In the genomic region with DNA sequence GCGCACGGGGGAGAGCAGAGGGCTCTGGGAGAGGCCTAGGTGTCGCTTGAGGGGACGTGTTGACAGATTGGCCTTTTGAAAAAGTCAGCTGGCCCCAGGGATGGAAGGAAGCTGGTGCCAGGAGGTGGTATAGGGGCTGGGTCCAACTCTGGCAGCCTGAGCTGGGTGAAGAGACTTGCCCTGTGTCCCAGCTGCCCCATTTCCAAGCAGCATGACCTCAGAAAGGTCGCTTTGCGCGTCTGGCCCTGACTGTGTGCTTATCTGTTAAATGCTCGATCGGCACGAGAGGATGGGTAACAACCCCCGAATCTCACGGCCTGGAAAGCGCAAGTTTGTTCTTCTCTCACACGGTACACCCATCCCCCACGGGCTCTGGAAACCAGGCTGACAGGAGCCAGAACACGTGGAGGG, we compare ENCODE assay signal across 25 cellular contexts. TPM values are rescaled to one million over a fixed set of nuclear protein-coding genes. Genes with fewer than 3 reads are reported as not detected.
"Had no signal": no experiment of that assay in that cellular context is flagged by ENCODE, and none has a peak within 500 bp of the region (broad histone marks: within the 10 kb centered on the region; RNA-seq: fewer than 3 reads in every experiment).

No MANE protein-coding gene starts in this region.

- H3K4me2 ChIP-seq: hepatocyte had no signal

- H3K4me1 ChIP-seq: colonic mucosa, esophagus squamous epithelium, gastroesophageal sphincter, pancreas, right lobe of liver, suprapubic skin, tibial artery, upper lobe of left lung, uterus had no signal

- H3K36me3 Mint-ChIP-seq: naive thymus-derived CD4-positive, alpha-beta T cell; stimulated activated effector memory CD8-positive, alpha-beta T cell treated with anti-CD3 and anti-CD28 coated beads, Interleukin-12 subunit alpha, Interleukin-12 subunit beta, amount 100 ng/mL, for 72 hours had no signal

- H2AFZ ChIP-seq: hepatocyte had no signal

- H3K27ac ChIP-seq: colonic mucosa, esophagus squamous epithelium, gastroesophageal sphincter, hepatocyte, pancreas, right lobe of liver, suprapubic skin, tibial artery, upper lobe of left lung, uterus had no signal

- H3K9me3 Mint-ChIP-seq: nephron progenitor cell; stimulated activated effector memory CD8-positive, alpha-beta T cell treated with anti-CD3 and anti-CD28 coated beads, Interleukin-12 subunit alpha, Interleukin-12 subunit beta, amount 100 ng/mL, for 72 hours had no signal

- H3K27me3 ChIP-seq: colonic mucosa, hepatocyte, pancreas, right lobe of liver, upper lobe of left lung, uterus had no signal

- H3K4me3 ChIP-seq: colonic mucosa, esophagus squamous epithelium, gastroesophageal sphincter, hepatocyte, pancreas, right lobe of liver, suprapubic skin, tibial artery, upper lobe of left lung, uterus had no signal

- H3K27ac Mint-ChIP-seq: naive thymus-derived CD4-positive, alpha-beta T cell; nephron progenitor cell; progenitor cell of endocrine pancreas; stimulated activated effector memory CD8-positive, alpha-beta T cell treated with anti-CD3 and anti-CD28 coated beads, Interleukin-12 subunit alpha, Interleukin-12 subunit beta, amount 100 ng/mL, for 72 hours had no signal

- DNase-seq: colonic mucosa; dermis blood vessel endothelial cell; esophagus squamous epithelium; foreskin fibroblast; glutamatergic neuron; kidney; left colon; mammary epithelial cell; naive thymus-derived CD4-positive, alpha-beta T cell; nephron progenitor cell; right lobe of liver; stimulated activated CD4-positive, alpha-beta T cell treated with anti-CD3 and anti-CD28 coated beads, Interleukin-4, amount 100 ng/mL, for 1 hour; stimulated activated CD8-positive, alpha-beta memory T cell treated with anti-CD3 and anti-CD28 coated beads, Interleukin-4, amount 100 ng/mL, for 48 hours; stimulated activated naive CD8-positive, alpha-beta T cell treated with anti-CD3 and anti-CD28 coated beads, Interleukin-15, Interleukin-2, amounts not matched to agents 100 U/mL and 50 U/mL, for 24 hours; tibial artery; upper lobe of left lung; uterus had no signal

- H3K4me1 Mint-ChIP-seq: stimulated activated effector memory CD8-positive, alpha-beta T cell treated with anti-CD3 and anti-CD28 coated beads, Interleukin-12 subunit alpha, Interleukin-12 subunit beta, amount 100 ng/mL, for 72 hours had no signal

- H3K36me3 ChIP-seq: colonic mucosa, esophagus squamous epithelium, gastroesophageal sphincter, pancreas, right lobe of liver, suprapubic skin, tibial artery, upper lobe of left lung, uterus had no signal

- H3K79me2 ChIP-seq: hepatocyte had no signal

- H3K4me3 Mint-ChIP-seq: naive thymus-derived CD4-positive, alpha-beta T cell; nephron progenitor cell; stimulated activated effector memory CD8-positive, alpha-beta T cell treated with anti-CD3 and anti-CD28 coated beads, Interleukin-12 subunit alpha, Interleukin-12 subunit beta, amount 100 ng/mL, for 72 hours had no signal

- ATAC-seq: gastroesophageal sphincter; left colon; naive thymus-derived CD4-positive, alpha-beta T cell; pancreas; right lobe of liver; stimulated activated effector memory CD8-positive, alpha-beta T cell treated with anti-CD3 and anti-CD28 coated beads, Interleukin-12 subunit alpha, Interleukin-12 subunit beta, amount 100 ng/mL, for 72 hours; stimulated activated naive CD8-positive, alpha-beta T cell treated with anti-CD3 and anti-CD28 coated beads, Interleukin-15, Interleukin-2, amounts not matched to agents 100 U/mL and 50 U/mL, for 24 hours had no signal

- H3K9me3 ChIP-seq: colonic mucosa, esophagus squamous epithelium, gastroesophageal sphincter, pancreas, right lobe of liver, suprapubic skin, tibial artery, upper lobe of left lung, uterus had no signal

RNA-seq across cellular contexts. Expression of a gene that starts 31.2 kb away (rescaled TPM):
- total RNA-seq: mammary epithelial cell had no signal

RNA-seq across cellular contexts. Expression of a gene that starts 38.8 kb away (rescaled TPM):
- total RNA-seq: esophagus squamous epithelium; mesenteric fat pad; mononuclear cell; naive thymus-derived CD4-positive, alpha-beta T cell; progenitor cell of endocrine pancreas; right lobe of liver; suprapubic skin had no signal
- polyA plus RNA-seq: hepatocyte; naive thymus-derived CD4-positive, alpha-beta T cell; pancreas had no signal
